Comparison of ENCODE assay signal across 15 cellular contexts in genomic region chr3:190517696-190518095, GRCh38. TPM values are rescaled to one million over a fixed set of nuclear protein-coding genes. Genes with fewer than 3 reads are reported as not detected.
A peak's percentile ranks its signal among the peaks of the same experiment; 100 is the strongest.
DNase-seq lines count a peak whose midpoint lies in the region; ATAC-seq, FAIRE-seq and TF ChIP-seq lines count a peak whose summit lies in the region.
"Had no signal": no experiment of that assay in that cellular context is flagged by ENCODE, and none has a peak within 500 bp of the region (broad histone marks: within the 10 kb centered on the region; RNA-seq: fewer than 3 reads in every experiment).

No MANE protein-coding gene starts in this region.

- no peak for TF ChIP-seq POLR2A in IMR-90 (IDR thresholded peaks at IDR 0.05; ENCODE audit: low read depth, low read length)

- H3K9me1 ChIP-seq in IMR-90 (ENCODE audit: insufficient read depth, low read length), result peaks cover 4% of the 10 kb centered on the region; the same call in 1 of the 2 replicates

- H3K9me2 ChIP-seq in hepatocyte (replicated peaks; ENCODE audit: insufficient read depth), result no peaks in the 10 kb centered on the region

- H3K4me1 ChIP-seq in IMR-90 (ENCODE audit: control insufficient read depth, insufficient read depth, low read length), result peaks cover 9% of the 10 kb centered on the region; the same call in 1 of the 2 replicates
- peaks cover 6% of the 10 kb centered on the region for H3K4me1 ChIP-seq in hepatocyte (ENCODE audit: insufficient read depth)
- peaks cover 0 to 4% (median 0%) of the 10 kb centered on the region in 3 donors for H3K4me1 ChIP-seq in pancreas
- H3K4me1 ChIP-seq: HAP-1 had no signal

- no CpG with 5 or more reads among the region's 3 CpGs for WGBS in IMR-90 (ENCODE audit: extremely low coverage in 2 of 2, insufficient read length in 1 of 2), 2 experiments
- WGBS in hepatocyte (ENCODE audit: low lambda C conversion rate, missing lambda C conversion rate), result 71% methylated on average over 3 of the region's 3 CpGs
- WGBS in pancreas, 2 donors, result 86 to 93% methylated on average over 3 of the region's 3 CpGs

- no peaks in the 10 kb centered on the region for H3K9me3 ChIP-seq in IMR-90 (ENCODE audit: control insufficient read depth, insufficient read depth, low read length)
- no peaks in the 10 kb centered on the region for H3K9me3 ChIP-seq in hepatocyte (ENCODE audit: low read depth)
- H3K9me3 ChIP-seq in pancreas, result no peaks in the 10 kb centered on the region
- H3K9me3 ChIP-seq: esophagus muscularis mucosa, HAP-1, vagina had no signal

- H3K79me2 ChIP-seq in hepatocyte, result peaks cover 47% of the 10 kb centered on the region

- H4K20me1 ChIP-seq in IMR-90 (ENCODE audit: insufficient read depth, low read length), result no peaks in the 10 kb centered on the region
- H4K20me1 ChIP-seq in hepatocyte (ENCODE audit: insufficient read depth, poor library complexity, severe bottlenecking), result no peaks in the 10 kb centered on the region

- peak; percentile 9; the same call in 1 of the 2 replicates for TF ChIP-seq CTCF in IMR-90 (conservative IDR thresholded peaks at IDR 0.05; ENCODE audit: low read depth, low read length)
- TF ChIP-seq CTCF in hepatocyte (IDR thresholded peaks at IDR 0.05; ENCODE audit: poor library complexity), result no peak
- TF ChIP-seq CTCF in pancreas (IDR thresholded peaks at IDR 0.05), result no peak

- TF ChIP-seq RAD21 in IMR-90 (IDR thresholded peaks at IDR 0.05; ENCODE audit: low read length), result no peak

- peak overlapping the region in 1 of 2 experiments; percentile 36; a peak in 1 of 4 replicates for H4K8ac ChIP-seq in IMR-90 (ENCODE audit: low read depth in 2 of 2, low read length in 2 of 2)

- in situ Hi-C loops in IMR-90 (cut with MboI; ENCODE audit: low sequenced_read_pairs), result no loop called here

- no peak overlapping the region for H3K56ac ChIP-seq in IMR-90 (ENCODE audit: extremely low read depth, insufficient read depth, low read length)

- BruUV-seq in IMR-90 (replicated peaks; lab: Mats Ljungman, UMichigan), result no TSS peak

- H2BK15ac ChIP-seq in IMR-90 (ENCODE audit: low read depth, low read length), result no peak overlapping the region

- H3K27ac ChIP-seq in IMR-90 (ENCODE audit: insufficient read depth, low read length) (no peak overlapping the region), hepatocyte (no peak overlapping the region), pancreas (no peak overlapping the region)
- H3K27ac ChIP-seq: cardiac muscle cell, esophagus muscularis mucosa, vagina had no signal

- 0 out of 2 replicates have a peak overlapping the region, but pooled peaks have one; percentile 3 for H3K23ac ChIP-seq in IMR-90 (ENCODE audit: low read depth, low read length)

- peaks cover 21 to 32% of the 10 kb centered on the region in 2 experiments; a peak in 3 of 4 replicates for H3K79me1 ChIP-seq in IMR-90 (ENCODE audit: low read depth in 1 of 2, low read length in 2 of 2)

- H3K36me3 ChIP-seq in IMR-90 (ENCODE audit: control insufficient read depth, insufficient read depth, low read length) (no peaks in the 10 kb centered on the region), hepatocyte (replicated peaks; ENCODE audit: insufficient read depth, low read depth) (no peaks in the 10 kb centered on the region), pancreas (no peaks in the 10 kb centered on the region)
- H3K36me3 ChIP-seq: cardiac muscle cell, esophagus muscularis mucosa, HAP-1, vagina had no signal

- no peak overlapping the region for H4K5ac ChIP-seq in IMR-90 (ENCODE audit: low read depth, low read length)

- H2AFZ ChIP-seq in IMR-90 (replicated peaks; ENCODE audit: low read length, poor library complexity), result no peak overlapping the region
- no peak overlapping the region for H2AFZ ChIP-seq in hepatocyte

- FAIRE-seq in pancreas (lab: Jason Lieb, UNC) (no peak), GM19239 (lab: Jason Lieb, UNC) (no peak)

- no peak overlapping the region for H2AK9ac ChIP-seq in IMR-90 (replicated peaks; ENCODE audit: low read depth, low read length, poor library complexity)

- dilution Hi-C loops in IMR-90 (cut with HindIII; ENCODE audit: low sequenced_read_pairs, unreplicated experiment), result no loop called here

- H3K14ac ChIP-seq in IMR-90 (replicated peaks; ENCODE audit: low read depth, low read length), result no peak overlapping the region

- peak overlapping the region; percentile 49 for H2BK5ac ChIP-seq in IMR-90 (ENCODE audit: low read depth, low read length, poor library complexity, severe bottlenecking)

- peak overlapping the region; percentile 70; the same call in 1 of the 2 replicates for H3K18ac ChIP-seq in IMR-90 (ENCODE audit: low read depth, low read length)

- intact Hi-C loops in IMR-90 (cut with micrococcal nuclease), result loop anchor here (10.0 kb wide), 1 partner anchor 537 kb away; no protein-coding TSS in a partner anchor
- intact Hi-C loops in pancreas (cut with DNase I), result no loop called here

- ATAC-seq in IMR-90 (ENCODE audit: low read depth), result no peak
- ATAC-seq in HG02981 (IDR thresholded peaks at IDR 0.05; ENCODE audit: unreplicated experiment), result no peak
- ATAC-seq in pancreas, result no peak
- ATAC-seq: CD8-positive, alpha-beta T cell had no signal

- no peak overlapping the region for H2BK20ac ChIP-seq in IMR-90 (ENCODE audit: low read depth, low read length)

- no peak overlapping the region for H3K4ac ChIP-seq in IMR-90 (ENCODE audit: low read depth, low read length)

- CTCF ChIA-PET in IMR-90 (lab: Yijun Ruan, JAX), result interaction anchor here (0.6 to 0.7 kb wide), 2 partner anchors 47 to 273 kb away, joined by 3 to 4 read pairs; no protein-coding TSS in a partner anchor

- no peaks in the 10 kb centered on the region for H3K27me3 ChIP-seq in IMR-90 (ENCODE audit: control insufficient read depth, insufficient read depth, low read length)
- no peaks in the 10 kb centered on the region for H3K27me3 ChIP-seq in hepatocyte
- no peaks in the 10 kb centered on the region for H3K27me3 ChIP-seq in pancreas
- H3K27me3 ChIP-seq: esophagus muscularis mucosa, vagina had no signal

- H3K4me3 ChIP-seq in IMR-90 (ENCODE audit: insufficient read depth, low read depth, low read length) (no peak overlapping the region), hepatocyte (no peak overlapping the region), pancreas (no peak overlapping the region)
- H3K4me3 ChIP-seq: cardiac muscle cell, esophagus muscularis mucosa, HAP-1, vagina had no signal

- peak; percentile 87 to 92 for DNase-seq in AML-193 (lab: John Stamatoyannopoulos, UW)
- peak; percentile 73 for DNase-seq in IMR-90
- DNase-seq in amniotic epithelial cell (ENCODE audit: low read depth), result peak; percentile 80
- peak; percentile 25 for DNase-seq in hepatocyte (ENCODE audit: low spot score)
- DNase-seq in pancreas, result no peak
- DNase-seq in activated CD8-positive, alpha-beta memory T cell treated with anti-CD3 and anti-CD28 coated beads for 24 hours, result no peak
- DNase-seq in GM19239 (ENCODE audit: insufficient read length, low spot score), result no peak
- DNase-seq: CD8-positive, alpha-beta T cell; nephron progenitor cell; SHP77 had no signal

- POLR2A ChIA-PET in IMR-90 (lab: Charles Lee; ENCODE audit: unreplicated experiment), result no interaction called here

- no peak overlapping the region for H3K9ac ChIP-seq in IMR-90 (ENCODE audit: low read depth, low read length)

- H2BK120ac ChIP-seq in IMR-90 (ENCODE audit: low read depth, low read length), result no peak overlapping the region

- peak overlapping the region; percentile 61; the same call in 1 of the 2 replicates for H3K4me2 ChIP-seq in IMR-90 (ENCODE audit: low read depth, low read length)
- peak overlapping the region; percentile 19 for H3K4me2 ChIP-seq in hepatocyte

- no peak overlapping the region for H4K91ac ChIP-seq in IMR-90 (ENCODE audit: insufficient read depth, low read depth, low read length)

- no peak overlapping the region; the same call in 1 of the 2 replicates for H2AK5ac ChIP-seq in IMR-90 (ENCODE audit: low read depth, low read length)

TF ChIP-seq in IMR-90, 13 proteins besides CTCF, POLR2A, EP300 and RAD21 (continues in another document):
- TF ChIP-seq RCOR1 (IDR thresholded peaks at IDR 0.05; ENCODE audit: insufficient replicate concordance, low read length) (no peak), MAFK (IDR thresholded peaks at IDR 0.05; ENCODE audit: low read depth, low read length) (no peak), FOS (IDR thresholded peaks at IDR 0.05; ENCODE audit: low read depth, low read length) (peak; percentile 66; the same call in 1 of the 2 replicates), MXI1 (IDR thresholded peaks at IDR 0.05; ENCODE audit: borderline replicate concordance, low read depth, low read length) (no peak), SMC3 (IDR thresholded peaks at IDR 0.05; ENCODE audit: low read depth, low read length) (no peak), ELK1 (IDR thresholded peaks at IDR 0.05; ENCODE audit: borderline replicate concordance, low read depth, low read length) (no peak), RFX5 (IDR thresholded peaks at IDR 0.05; ENCODE audit: low read depth, low read length) (no peak), BHLHE40 (IDR thresholded peaks at IDR 0.05; ENCODE audit: low read depth, low read length) (no peak), MAZ (IDR thresholded peaks at IDR 0.05; ENCODE audit: borderline replicate concordance, low read depth, low read length) (no peak), CHD1 (IDR thresholded peaks at IDR 0.05; ENCODE audit: low read depth, low read length) (no peak), NFE2L2 (IDR thresholded peaks at IDR 0.05; ENCODE audit: low read depth, low read length) (no peak), CEBPB (IDR thresholded peaks at IDR 0.05; ENCODE audit: low read depth, low read length) (peak; percentile 95)

RNA-seq across cellular contexts. Expression of gene IL1RAP, which starts 3.8 kb away (rescaled TPM):
- 9.4 and 11.3 TPM in 2 replicates for total RNA-seq in IMR-90 (2012; rRNA removed)
- polyA plus RNA-seq in IMR-90 (2012; rRNA removed), result 7.4 and 8.3 TPM in 2 replicates
- polyA plus RNA-seq in IMR-90 (2012; cell fraction: cytosol; rRNA removed), result 1.3 and 2.2 TPM in 2 replicates
- polyA plus RNA-seq in IMR-90 (2012; cell fraction: nucleus; rRNA removed; ENCODE audit: low replicate concordance), result 1.3 and 4.4 TPM in 2 replicates
- total RNA-seq in hepatocyte, result 43.6 and 46.5 TPM in 2 replicates
- 14.6 and 15.6 TPM in 2 replicates for polyA plus RNA-seq in hepatocyte
- 1 to 10 TPM; 3.0 to 9.3 (median 3.7) TPM for total RNA-seq in pancreas
- 1 to 10 TPM in 1 of 2 donors, under 1 TPM in 1; 0.49 to 1.6 TPM for polyA plus RNA-seq in pancreas

Comparison
In these comparisons a context has a peak if more than half of its experiments do, and no peak if none do; other contexts are left out.
1. DNase-seq: peak in AML-193 (2 of 2), IMR-90 (single experiment), amniotic epithelial cell (single experiment) and hepatocyte (single experiment); none in pancreas (0 of 6), activated CD8-positive, alpha-beta memory T cell treated with anti-CD3 and anti-CD28 coated beads for 24 hours (single experiment) and GM19239 (single experiment).